21 cellular contexts compared by ENCODE assay signal in genomic region chr22:27973851-27974250, GRCh38. TPM values are rescaled to one million over a fixed set of nuclear protein-coding genes. Genes with fewer than 3 reads are reported as not detected.
A peak's percentile ranks its signal among the peaks of the same experiment; 100 is the strongest.
DNase-seq lines count a peak whose midpoint lies in the region; ATAC-seq and TF ChIP-seq lines count a peak whose summit lies in the region.
"Had no signal": no experiment of that assay in that cellular context is flagged by ENCODE, and none has a peak within 500 bp of the region (broad histone marks: within the 10 kb centered on the region; RNA-seq: fewer than 3 reads in every experiment).

No MANE protein-coding gene starts in this region.

- intact Hi-C loops in activated CD4-positive, alpha-beta T cell treated with anti-CD3 and anti-CD28 coated beads, Interleukin-2, amount 10 ng/mL, durations not matched to agents 24 days and 14 days (cut with micrococcal nuclease): no loop called here
- intact Hi-C loops in right lobe of liver (cut with DNase I): no loop called here

- peaks cover 2% of the 10 kb centered on the region for H3K4me1 Mint-ChIP-seq in activated CD4-positive, alpha-beta T cell treated with anti-CD3 and anti-CD28 coated beads, Interleukin-2, amount 10 ng/mL, durations not matched to agents 24 days and 14 days
- peaks cover 6% of the 10 kb centered on the region; the same call in 1 of the 2 replicates for H3K4me1 Mint-ChIP-seq in WTC11
- H3K4me1 Mint-ChIP-seq in nephron: peaks cover 33% of the 10 kb centered on the region
- H3K4me1 Mint-ChIP-seq: CD8-positive, alpha-beta memory T cell had no signal

- H3K4me1 ChIP-seq in right lobe of liver: peaks cover 0 to 8% (median 3%) of the 10 kb centered on the region in 4 donors

- H3K27me3 Mint-ChIP-seq in activated CD4-positive, alpha-beta T cell treated with anti-CD3 and anti-CD28 coated beads, Interleukin-2, amount 10 ng/mL, durations not matched to agents 24 days and 14 days: no peaks in the 10 kb centered on the region
- H3K27me3 Mint-ChIP-seq in WTC11 (ENCODE audit: low read depth): no peaks in the 10 kb centered on the region
- H3K27me3 Mint-ChIP-seq in nephron (ENCODE audit: low read depth): no peaks in the 10 kb centered on the region
- H3K27me3 Mint-ChIP-seq: CD8-positive, alpha-beta memory T cell had no signal

- POLR2A ChIA-PET in WTC11 (lab: Charles Lee): no interaction called here

- no peaks in the 10 kb centered on the region for H3K9me3 ChIP-seq in right lobe of liver

- no peak overlapping the region for H3K27ac Mint-ChIP-seq in activated CD4-positive, alpha-beta T cell treated with anti-CD3 and anti-CD28 coated beads, Interleukin-2, amount 10 ng/mL, durations not matched to agents 24 days and 14 days
- H3K27ac Mint-ChIP-seq in WTC11 (no peak overlapping the region), nephron (peak overlapping the region; percentile 79 to 88 (median 87))
- H3K27ac Mint-ChIP-seq: HFFc6 had no signal

- ATAC-seq in WTC11 (peak; percentile 26; the same call in 1 of the 2 replicates), GM21529 (IDR thresholded peaks at IDR 0.05; ENCODE audit: unreplicated experiment) (no peak), right lobe of liver (no peak)
- ATAC-seq: K562, PC-3, SK-N-SH treated with all-trans-retinoic acid at 6 μM for 48 hours had no signal

- H3K27ac ChIP-seq in right lobe of liver: no peak overlapping the region

- H3K27me3 ChIP-seq in right lobe of liver: no peaks in the 10 kb centered on the region

- H3K9me3 Mint-ChIP-seq in activated CD4-positive, alpha-beta T cell treated with anti-CD3 and anti-CD28 coated beads, Interleukin-2, amount 10 ng/mL, durations not matched to agents 24 days and 14 days: no peaks in the 10 kb centered on the region
- H3K9me3 Mint-ChIP-seq in WTC11: no peaks in the 10 kb centered on the region; the same call in 1 of the 2 replicates
- H3K9me3 Mint-ChIP-seq in nephron: peaks cover 22% of the 10 kb centered on the region
- H3K9me3 Mint-ChIP-seq: CD8-positive, alpha-beta memory T cell; HFFc6 had no signal

- TF ChIP-seq POLR2A in right lobe of liver (IDR thresholded peaks at IDR 0.05): no peak

- no peak overlapping the region for H3K4me3 ChIP-seq in right lobe of liver
- H3K4me3 ChIP-seq: K562 had no signal

- CTCF ChIA-PET in WTC11 (lab: Charles Lee): no interaction called here

- peak; percentile 15 for DNase-seq in activated CD4-positive, alpha-beta T cell treated with anti-CD3 and anti-CD28 coated beads, Interleukin-2, amount 10 ng/mL, durations not matched to agents 24 days and 14 days
- DNase-seq in activated CD4-positive, alpha-beta T cell treated with anti-CD3 and anti-CD28 coated beads for 1 hour: no peak
- DNase-seq in WTC11 (ENCODE audit: low spot score): no peak
- no peak for DNase-seq in stimulated activated CD4-positive, alpha-beta T cell treated with anti-CD3 and anti-CD28 coated beads, Interleukin-2, amount 100 ng/mL, for 48 hours
- DNase-seq in right lobe of liver: no peak
- DNase-seq: C1 segment of cervical spinal cord; CD8-positive, alpha-beta memory T cell; DMS79; H7; HFFc6; NCI-H1092 treated with DMSO at 0.1 percent for 48 hours; NCI-H187; NCI-H2107; NCI-H526 treated with DMSO at 0.1 percent for 48 hours; RPMI8226; SHP77 treated with DMSO at 0.1 percent for 48 hours had no signal

- H3K36me3 ChIP-seq in right lobe of liver: peaks cover 0 to 3% (median 0%) of the 10 kb centered on the region in 4 donors

- H3K36me3 Mint-ChIP-seq in activated CD4-positive, alpha-beta T cell treated with anti-CD3 and anti-CD28 coated beads, Interleukin-2, amount 10 ng/mL, durations not matched to agents 24 days and 14 days (ENCODE audit: low read depth): peaks cover 2% of the 10 kb centered on the region
- 0 out of 2 replicates have a peak, but pooled peaks cover 4% of the 10 kb centered on the region for H3K36me3 Mint-ChIP-seq in WTC11
- peaks cover 31% of the 10 kb centered on the region for H3K36me3 Mint-ChIP-seq in nephron (ENCODE audit: low read depth)

- H3K4me3 Mint-ChIP-seq in activated CD4-positive, alpha-beta T cell treated with anti-CD3 and anti-CD28 coated beads, Interleukin-2, amount 10 ng/mL, durations not matched to agents 24 days and 14 days: no peak overlapping the region
- H3K4me3 Mint-ChIP-seq in WTC11: no peak overlapping the region
- H3K4me3 Mint-ChIP-seq in nephron: peak overlapping the region in 1 of 3 experiments; percentile 1
- H3K4me3 Mint-ChIP-seq: CD8-positive, alpha-beta memory T cell; HFFc6 had no signal

- no peak for TF ChIP-seq CTCF in WTC11 (IDR thresholded peaks at IDR 0.05)
- no peak for TF ChIP-seq CTCF in nephron (IDR thresholded peaks at IDR 0.05; ENCODE audit: unreplicated experiment in 3 of 3)
- TF ChIP-seq CTCF in right lobe of liver (IDR thresholded peaks at IDR 0.05): no peak

- WGBS in right lobe of liver (ENCODE audit: insufficient coverage, low coverage, low lambda C conversion rate, missing lambda C conversion rate): 89% methylated on average over 1 of the region's 1 CpG

TF ChIP-seq in WTC11, 78 proteins besides CTCF, POLR2A, EP300 and RAD21:
- no peak for TF ChIP-seq AR (CRISPR knock-in tag; IDR thresholded peaks at IDR 0.05)
- no peak for TF ChIP-seq MLX (CRISPR knock-in tag; IDR thresholded peaks at IDR 0.05)
- no peak for TF ChIP-seq JAZF1 (CRISPR knock-in tag; IDR thresholded peaks at IDR 0.05)
- TF ChIP-seq NR2C2 (CRISPR knock-in tag; IDR thresholded peaks at IDR 0.05): no peak

RNA-seq across cellular contexts. Expression of gene PITPNB, which starts 54.8 kb away (rescaled TPM):
- 148 TPM in 2 replicates for total RNA-seq in activated CD4-positive, alpha-beta T cell treated with anti-CD3 and anti-CD28 coated beads, Interleukin-2, amount 10 ng/mL, durations not matched to agents 24 days and 14 days
- total RNA-seq in WTC11 (2021) (70.7 to 76.2 TPM (median 71.7 TPM) in 3 replicates), right lobe of liver (10 to 100 TPM; 28.7 to 60.6 (median 37.6) TPM)

Comparison
In these comparisons a context has a peak if more than half of its experiments do, and no peak if none do; other contexts are left out.
1. H3K27ac Mint-ChIP-seq: peak in nephron (3 of 3); none in activated CD4-positive, alpha-beta T cell treated with anti-CD3 and anti-CD28 coated beads, Interleukin-2, amount 10 ng/mL, durations not matched to agents 24 days and 14 days (single experiment) and WTC11 (single experiment).